In the genomic region with DNA sequence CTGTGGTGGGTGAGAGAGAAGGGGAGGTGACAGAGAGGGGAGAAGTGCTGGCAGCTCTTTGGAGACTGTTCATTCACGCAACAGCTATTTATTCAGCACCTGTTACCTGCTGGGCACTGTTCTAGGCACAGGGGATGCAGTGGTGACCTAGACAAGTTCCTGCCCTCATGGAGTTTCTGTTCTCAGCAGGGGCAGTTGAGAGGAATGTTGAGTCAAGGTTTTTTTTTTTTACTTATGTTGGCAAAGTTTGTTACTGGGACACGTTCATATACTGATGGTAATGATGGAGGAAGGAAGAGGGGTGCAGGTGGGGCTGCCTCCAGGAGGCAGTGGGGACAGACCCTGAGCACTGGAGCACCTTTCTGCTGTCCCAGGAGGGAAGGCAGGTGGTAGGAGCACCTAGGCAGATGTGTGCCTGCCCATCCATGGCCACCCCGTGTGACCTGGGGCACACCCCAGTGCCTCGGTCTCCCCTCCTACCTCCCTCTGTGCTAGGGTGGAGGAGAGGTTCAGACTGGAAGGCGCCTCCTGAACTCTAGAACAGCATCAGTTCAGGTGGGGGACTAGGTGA, we compare ENCODE assay signal across 2 cellular contexts.
A peak's percentile ranks its signal among the peaks of the same experiment; 100 is the strongest.
TF ChIP-seq lines count a peak whose summit lies in the region.

No MANE protein-coding gene starts in this region.

TF ChIP-seq in HCT116, 20 proteins besides CTCF, POLR2A, EP300 and RAD21:
- TF ChIP-seq CBX3 (IDR thresholded peaks at IDR 0.05; ENCODE audit: low read depth) (no peak), EZH2 (IDR thresholded peaks at IDR 0.05) (no peak), ELF1 (IDR thresholded peaks at IDR 0.05; ENCODE audit: borderline replicate concordance, low read depth) (no peak), POLR2AphosphoS5 (IDR thresholded peaks at IDR 0.05; ENCODE audit: low read depth, low read length) (no peak), FOSL1 (IDR thresholded peaks at IDR 0.05; ENCODE audit: low read depth) (no peak), TCF7L2 (IDR thresholded peaks at IDR 0.05; ENCODE audit: borderline replicate concordance, extremely low read depth, insufficient read depth, insufficient read length) (no peak), EZH2phosphoT487 (IDR thresholded peaks at IDR 0.05; ENCODE audit: borderline replicate concordance) (no peak), JUND (IDR thresholded peaks at IDR 0.05) (no peak), SIN3A (IDR thresholded peaks at IDR 0.05; ENCODE audit: low read depth) (no peak), SP1 (IDR thresholded peaks at IDR 0.05; ENCODE audit: low read depth) (no peak), CEBPB (IDR thresholded peaks at IDR 0.05; ENCODE audit: low read depth) (no peak)
- TF ChIP-seq, protein P1, sequence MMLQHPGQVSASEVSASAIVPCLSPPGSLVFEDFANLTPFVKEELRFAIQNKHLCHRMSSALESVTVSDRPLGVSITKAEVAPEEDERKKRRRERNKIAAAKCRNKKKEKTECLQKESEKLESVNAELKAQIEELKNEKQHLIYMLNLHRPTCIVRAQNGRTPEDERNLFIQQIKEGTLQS (IDR thresholded peaks at IDR 0.05): no peak
- TF ChIP-seq, protein P2, sequence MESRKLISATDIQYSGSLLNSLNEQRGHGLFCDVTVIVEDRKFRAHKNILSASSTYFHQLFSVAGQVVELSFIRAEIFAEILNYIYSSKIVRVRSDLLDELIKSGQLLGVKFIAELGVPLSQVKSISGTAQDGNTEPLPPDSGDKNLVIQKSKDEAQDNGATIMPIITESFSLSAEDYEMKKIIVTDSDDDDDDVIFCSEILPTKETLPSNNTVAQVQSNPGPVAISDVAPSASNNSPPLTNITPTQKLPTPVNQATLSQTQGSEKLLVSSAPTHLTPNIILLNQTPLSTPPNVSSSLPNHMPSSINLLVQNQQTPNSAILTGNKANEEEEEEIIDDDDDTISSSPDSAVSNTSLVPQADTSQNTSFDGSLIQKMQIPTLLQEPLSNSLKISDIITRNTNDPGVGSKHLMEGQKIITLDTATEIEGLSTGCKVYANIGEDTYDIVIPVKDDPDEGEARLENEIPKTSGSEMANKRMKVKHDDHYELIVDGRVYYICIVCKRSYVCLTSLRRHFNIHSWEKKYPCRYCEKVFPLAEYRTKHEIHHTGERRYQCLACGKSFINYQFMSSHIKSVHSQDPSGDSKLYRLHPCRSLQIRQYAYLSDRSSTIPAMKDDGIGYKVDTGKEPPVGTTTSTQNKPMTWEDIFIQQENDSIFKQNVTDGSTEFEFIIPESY (IDR thresholded peaks at IDR 0.05; ENCODE audit: extremely low read depth, insufficient replicate concordance, low read length): no peak

TF ChIP-seq in K562, 482 proteins besides CTCF, POLR2A, EP300 and RAD21:
- TF ChIP-seq TRIM24 (IDR thresholded peaks at IDR 0.05): peak in 1 of 2 experiments; percentile 12; a peak in 1 of 4 replicates
- TF ChIP-seq, protein P3, sequence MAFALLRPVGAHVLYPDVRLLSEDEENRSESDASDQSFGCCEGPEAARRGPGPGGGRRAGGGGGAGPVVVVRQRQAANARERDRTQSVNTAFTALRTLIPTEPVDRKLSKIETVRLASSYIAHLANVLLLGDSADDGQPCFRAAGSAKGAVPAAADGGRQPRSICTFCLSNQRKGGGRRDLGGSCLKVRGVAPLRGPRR (CRISPR knock-in tag; IDR thresholded peaks at IDR 0.05): 0 out of 2 replicates have a peak, but pooled peaks have one; percentile 10
- 0 out of 2 replicates have a peak, but pooled peaks have one; percentile 24 for TF ChIP-seq KLF13 (tag; IDR thresholded peaks at IDR 0.05; ENCODE audit: borderline replicate concordance, low read depth)
- TF ChIP-seq CBX3 (IDR thresholded peaks at IDR 0.05; ENCODE audit: borderline replicate concordance in 1 of 2, low read length in 2 of 2): 0 out of 3 replicates have a peak, but pooled peaks of 1 of the 2 experiments have one; percentile 33
- no peak for TF ChIP-seq DDX20 (tag; IDR thresholded peaks at IDR 0.05; ENCODE audit: low read depth)
- TF ChIP-seq ZNF280A (IDR thresholded peaks at IDR 0.05; ENCODE audit: low read depth, partially characterized antibody): peak; percentile 19
- TF ChIP-seq JUN (IDR thresholded peaks at IDR 0.05; ENCODE audit: borderline replicate concordance, low read depth, low read length): no peak
- no peak for TF ChIP-seq JUN (CRISPR knock-in tag; IDR thresholded peaks at IDR 0.05; ENCODE audit: borderline replicate concordance)
- TF ChIP-seq TAF15 (IDR thresholded peaks at IDR 0.05; ENCODE audit: low read depth, low read length): no peak
- no peak for TF ChIP-seq ZBTB8A (IDR thresholded peaks at IDR 0.05; ENCODE audit: partially characterized antibody)
- no peak for TF ChIP-seq RBM22 (IDR thresholded peaks at IDR 0.05; ENCODE audit: low read depth, low read length, poor library complexity, severe bottlenecking)
- TF ChIP-seq NR4A1 (CRISPR knock-in tag; IDR thresholded peaks at IDR 0.05): no peak
- peak; percentile 48; the same call in 1 of the 2 replicates for TF ChIP-seq NR4A1 (tag; IDR thresholded peaks at IDR 0.05)
- peak; percentile 82 for TF ChIP-seq ZNF316 (IDR thresholded peaks at IDR 0.05)
- TF ChIP-seq TFAM (CRISPR knock-in tag; conservative IDR thresholded peaks at IDR 0.05): no peak
- no peak for TF ChIP-seq MYBL2 (IDR thresholded peaks at IDR 0.05; ENCODE audit: low read depth)
- no peak for TF ChIP-seq MYBL2 (CRISPR knock-in tag; IDR thresholded peaks at IDR 0.05; ENCODE audit: borderline replicate concordance)
- TF ChIP-seq BRCA1 (IDR thresholded peaks at IDR 0.05): no peak
- no peak for TF ChIP-seq BRCA1 (CRISPR knock-in tag; IDR thresholded peaks at IDR 0.05)
- TF ChIP-seq, protein P4, sequence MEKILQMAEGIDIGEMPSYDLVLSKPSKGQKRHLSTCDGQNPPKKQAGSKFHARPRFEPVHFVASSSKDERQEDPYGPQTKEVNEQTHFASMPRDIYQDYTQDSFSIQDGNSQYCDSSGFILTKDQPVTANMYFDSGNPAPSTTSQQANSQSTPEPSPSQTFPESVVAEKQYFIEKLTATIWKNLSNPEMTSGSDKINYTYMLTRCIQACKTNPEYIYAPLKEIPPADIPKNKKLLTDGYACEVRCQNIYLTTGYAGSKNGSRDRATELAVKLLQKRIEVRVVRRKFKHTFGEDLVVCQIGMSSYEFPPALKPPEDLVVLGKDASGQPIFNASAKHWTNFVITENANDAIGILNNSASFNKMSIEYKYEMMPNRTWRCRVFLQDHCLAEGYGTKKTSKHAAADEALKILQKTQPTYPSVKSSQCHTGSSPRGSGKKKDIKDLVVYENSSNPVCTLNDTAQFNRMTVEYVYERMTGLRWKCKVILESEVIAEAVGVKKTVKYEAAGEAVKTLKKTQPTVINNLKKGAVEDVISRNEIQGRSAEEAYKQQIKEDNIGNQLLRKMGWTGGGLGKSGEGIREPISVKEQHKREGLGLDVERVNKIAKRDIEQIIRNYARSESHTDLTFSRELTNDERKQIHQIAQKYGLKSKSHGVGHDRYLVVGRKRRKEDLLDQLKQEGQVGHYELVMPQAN (IDR thresholded peaks at IDR 0.05; ENCODE audit: borderline replicate concordance): no peak
- TF ChIP-seq ZC3H8 (IDR thresholded peaks at IDR 0.05): no peak
